In the genomic region with DNA sequence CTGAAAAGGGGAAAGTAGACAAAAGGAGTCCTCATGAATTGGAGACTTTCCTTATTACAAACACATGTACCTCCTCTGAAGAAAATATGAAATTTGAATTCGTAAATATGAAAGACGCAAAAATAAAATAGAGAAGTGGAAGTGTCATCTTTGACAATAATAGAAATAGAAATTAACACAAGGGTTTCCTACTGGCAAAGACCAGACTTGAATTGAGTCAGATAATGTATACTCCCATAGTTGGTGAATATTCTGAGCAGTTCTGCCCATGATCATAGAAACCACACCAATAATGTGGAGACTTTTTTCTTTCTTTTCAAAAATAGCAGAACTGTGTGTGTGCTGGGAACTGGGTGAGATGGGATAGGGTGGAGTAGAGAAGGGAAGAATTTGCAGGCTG, we compare ENCODE assay signal across 13 cellular contexts.
DNase-seq lines count a peak whose midpoint lies in the region; ATAC-seq and TF ChIP-seq lines count a peak whose summit lies in the region.
"Had no signal": no experiment of that assay in that cellular context is flagged by ENCODE, and none has a peak within 500 bp of the region (broad histone marks: within the 10 kb centered on the region; RNA-seq: fewer than 3 reads in every experiment).

No MANE protein-coding gene starts in this region.

- no peak overlapping the region for H2AFZ ChIP-seq in neuronal stem cell (ENCODE audit: low read length)

- H3K79me1 ChIP-seq in neuronal stem cell (ENCODE audit: low read depth, low read length): no peaks in the 10 kb centered on the region

- no peaks in the 10 kb centered on the region for H3K9me3 Mint-ChIP-seq in dendritic cell treated with granulocyte-macrophage colony-stimulating factor and Interleukin-4, amounts not matched to agents 40 ng/mL and 50 ng/mL, for 4 days
- H3K9me3 Mint-ChIP-seq: activated T-helper 17 cell treated with anti-CD3 and anti-CD28 coated beads, Interleukin-2, amount 50 U/mL, for 72 hours had no signal

- TF ChIP-seq CTCF in prostate gland (IDR thresholded peaks at IDR 0.05): no peak

- intact Hi-C loops in dendritic cell treated with granulocyte-macrophage colony-stimulating factor and Interleukin-4, amounts not matched to agents 40 ng/mL and 50 ng/mL, for 4 days (cut with micrococcal nuclease): loop anchor here (10.0 kb wide), 1 partner anchor 606 kb away; a partner anchor contains a TSS
- intact Hi-C loops in prostate gland (cut with DNase I): loop anchor here (10.0 kb wide), 1 partner anchor 804 kb away; no protein-coding TSS in a partner anchor

- no peak overlapping the region for H2BK12ac ChIP-seq in neuronal stem cell (ENCODE audit: low read length)

- no peak overlapping the region for H2BK5ac ChIP-seq in neuronal stem cell (ENCODE audit: low read length)

- no peaks in the 10 kb centered on the region for H3K36me3 Mint-ChIP-seq in dendritic cell treated with granulocyte-macrophage colony-stimulating factor and Interleukin-4, amounts not matched to agents 40 ng/mL and 50 ng/mL, for 4 days (ENCODE audit: low read depth)
- H3K36me3 Mint-ChIP-seq: naive thymus-derived CD4-positive, alpha-beta T cell had no signal

- H2AK5ac ChIP-seq in neuronal stem cell (ENCODE audit: low read depth, low read length): no peak overlapping the region

- H3K14ac ChIP-seq in neuronal stem cell (ENCODE audit: low read length): no peak overlapping the region

- H3K4me3 ChIP-seq in prostate gland (no peak overlapping the region), neuronal stem cell (ENCODE audit: low read length in 2 of 2) (no peak overlapping the region)
- H3K4me3 ChIP-seq: K562 had no signal

- ATAC-seq in GM18873 (IDR thresholded peaks at IDR 0.05; ENCODE audit: low FRiP score, unreplicated experiment) (peak; percentile 97), GM21529 (IDR thresholded peaks at IDR 0.05; ENCODE audit: unreplicated experiment) (peak; percentile 94), HG03095 (IDR thresholded peaks at IDR 0.05; ENCODE audit: unreplicated experiment) (peak; percentile 94)
- ATAC-seq: activated T-helper 17 cell treated with anti-CD3 and anti-CD28 coated beads, Interleukin-2, amount 50 U/mL, for 72 hours; K562; naive thymus-derived CD4-positive, alpha-beta T cell had no signal

- H3K9me3 ChIP-seq in prostate gland: no peaks in the 10 kb centered on the region
- H3K9me3 ChIP-seq in neuronal stem cell (replicated peaks in 1 of 2; ENCODE audit: control insufficient read depth in 2 of 2, insufficient read depth in 1 of 2, low read depth in 1 of 2, low read length in 2 of 2): no peaks in the 10 kb centered on the region

- H2BK15ac ChIP-seq in neuronal stem cell (ENCODE audit: low read length): no peak overlapping the region

- H3K23ac ChIP-seq in neuronal stem cell (ENCODE audit: low read depth, low read length, poor library complexity): no peak overlapping the region

- no peaks in the 10 kb centered on the region for H3K4me1 ChIP-seq in prostate gland (replicated peaks)
- H3K4me1 ChIP-seq in neuronal stem cell (ENCODE audit: control insufficient read depth in 2 of 2, insufficient read depth in 1 of 2, low read depth in 1 of 2, low read length in 2 of 2): no peaks in the 10 kb centered on the region

- peaks cover 25% of the 10 kb centered on the region for H3K4me1 Mint-ChIP-seq in dendritic cell treated with granulocyte-macrophage colony-stimulating factor and Interleukin-4, amounts not matched to agents 40 ng/mL and 50 ng/mL, for 4 days (ENCODE audit: low read depth)
- H3K4me1 Mint-ChIP-seq: activated T-helper 17 cell treated with anti-CD3 and anti-CD28 coated beads, Interleukin-2, amount 50 U/mL, for 72 hours had no signal

- H3K36me3 ChIP-seq in prostate gland: no peaks in the 10 kb centered on the region
- H3K36me3 ChIP-seq in neuronal stem cell (replicated peaks in 1 of 2; ENCODE audit: control insufficient read depth in 2 of 2, insufficient read depth in 2 of 2, low read length in 2 of 2): no peaks in the 10 kb centered on the region

- H2BK120ac ChIP-seq in neuronal stem cell (ENCODE audit: low read depth, low read length): no peak overlapping the region

- H3K27me3 ChIP-seq in prostate gland (replicated peaks; ENCODE audit: insufficient read depth) (no peaks in the 10 kb centered on the region), neuronal stem cell (ENCODE audit: control insufficient read depth in 3 of 3, insufficient read depth in 3 of 3, low read depth in 1 of 3, low read length in 3 of 3) (peaks cover 0 to 2% (median 0%) of the 10 kb centered on the region in 3 experiments)

- 91% methylated on average over 2 of the region's 2 CpGs for WGBS in prostate gland
- 100% methylated on average over 2 of the region's 2 CpGs; no CpG with 5 or more reads in 1 of the 2 donors for WGBS in neuronal stem cell (ENCODE audit: extremely low coverage in 2 of 2, insufficient read length in 2 of 2, insufficient replicate concordance in 1 of 2), 2 donors

- H3K9ac ChIP-seq in neuronal stem cell (ENCODE audit: low read depth, low read length, poor library complexity): no peak overlapping the region

- H3K27me3 Mint-ChIP-seq in dendritic cell treated with granulocyte-macrophage colony-stimulating factor and Interleukin-4, amounts not matched to agents 40 ng/mL and 50 ng/mL, for 4 days: no peaks in the 10 kb centered on the region
- H3K27me3 Mint-ChIP-seq: activated T-helper 17 cell treated with anti-CD3 and anti-CD28 coated beads, Interleukin-2, amount 50 U/mL, for 72 hours had no signal

- peak overlapping the region; percentile 69 for H3K27ac Mint-ChIP-seq in dendritic cell treated with granulocyte-macrophage colony-stimulating factor and Interleukin-4, amounts not matched to agents 40 ng/mL and 50 ng/mL, for 4 days
- H3K27ac Mint-ChIP-seq: activated T-helper 17 cell treated with anti-CD3 and anti-CD28 coated beads, Interleukin-2, amount 50 U/mL, for 72 hours; naive thymus-derived CD4-positive, alpha-beta T cell had no signal

- no peak overlapping the region for H3K4me2 ChIP-seq in neuronal stem cell (ENCODE audit: insufficient read depth, low read length, poor library complexity, severe bottlenecking)

- DNase-seq in NCI-H1092 (lab: John Stamatoyannopoulos, UW) (no peak), T1000 (lab: John Stamatoyannopoulos, UW) (no peak), prostate gland (ENCODE audit: low spot score) (no peak), neuronal stem cell (ENCODE audit: low spot score) (no peak)
- DNase-seq: activated CD4-positive, CD25-positive, alpha-beta regulatory T cell; naive thymus-derived CD4-positive, alpha-beta T cell; stimulated activated naive CD4-positive, alpha-beta T cell treated with Interleukin-2 at 50 U/mL for 16 hours had no signal

- H3K4ac ChIP-seq in neuronal stem cell (ENCODE audit: low read length): no peak overlapping the region

- TF ChIP-seq POLR2A in prostate gland (IDR thresholded peaks at IDR 0.05): no peak

- no peak overlapping the region for H4K8ac ChIP-seq in neuronal stem cell (ENCODE audit: low read depth, low read length)

- H4K91ac ChIP-seq in neuronal stem cell (ENCODE audit: low read depth, low read length, poor library complexity): no peak overlapping the region

- H3K4me3 Mint-ChIP-seq in dendritic cell treated with granulocyte-macrophage colony-stimulating factor and Interleukin-4, amounts not matched to agents 40 ng/mL and 50 ng/mL, for 4 days: peak overlapping the region; percentile 6
- H3K4me3 Mint-ChIP-seq: activated T-helper 17 cell treated with anti-CD3 and anti-CD28 coated beads, Interleukin-2, amount 50 U/mL, for 72 hours; naive thymus-derived CD4-positive, alpha-beta T cell had no signal

- no peak overlapping the region for H3K18ac ChIP-seq in neuronal stem cell (ENCODE audit: low read length)

- H3K27ac ChIP-seq in prostate gland (no peak overlapping the region), neuronal stem cell (replicated peaks; ENCODE audit: low read length) (no peak overlapping the region)
